ENCODE assay signal across 35 cellular contexts in the genomic region with DNA sequence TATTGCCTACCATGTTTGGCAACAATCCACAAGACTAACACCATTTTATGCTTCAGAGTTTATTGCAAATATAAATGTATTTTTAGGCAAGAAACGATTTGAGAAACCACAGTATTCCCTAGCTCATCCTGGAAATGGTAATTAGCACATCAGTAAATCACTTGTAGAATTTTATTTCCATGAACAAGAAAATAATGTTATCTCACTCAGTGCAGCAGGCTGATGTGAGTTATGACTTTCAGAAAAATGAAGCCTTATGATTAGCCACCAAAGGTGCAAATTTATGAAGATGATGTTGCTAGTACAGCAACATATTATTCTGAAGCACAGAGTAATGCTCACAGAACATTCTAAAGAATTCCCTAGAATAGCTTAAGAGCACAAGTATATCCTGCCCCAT.
"Had no signal": no experiment of that assay in that cellular context is flagged by ENCODE, and none has a peak within 500 bp of the region (broad histone marks: within the 10 kb centered on the region; RNA-seq: fewer than 3 reads in every experiment).

No MANE protein-coding gene starts in this region.

- H3K27ac ChIP-seq: ascending aorta, cardiac muscle cell, colonic mucosa, VCaP had no signal

- H3K4me1 Mint-ChIP-seq: activated B cell treated with CpG ODN at 0.5 μM for 24 hours; activated CD4-positive, alpha-beta T cell treated with anti-CD3 and anti-CD28 coated beads, Interleukin-2, amount 10 ng/mL, durations not matched to agents 24 days and 14 days; activated CD8-positive, alpha-beta memory T cell treated with anti-CD3 and anti-CD28 coated beads, Interleukin-2, amount 10 ng/mL, durations not matched to agents 7 days and 5 days; activated naive CD4-positive, alpha-beta T cell treated with anti-CD3 and anti-CD28 coated beads, Interleukin-2, amount 10 ng/mL, durations not matched to agents 7 days and 5 days; activated naive CD4-positive, alpha-beta T cell treated with anti-CD3 and anti-CD28 coated beads, Interleukin-2, amount 50 U/mL, for 24 hours; activated naive CD8-positive, alpha-beta T cell treated with anti-CD3 and anti-CD28 coated beads, Interleukin-2, amount 10 ng/mL, durations not matched to agents 7 days and 5 days; brain; central memory CD8-positive, alpha-beta T cell had no signal

- H3K4me3 Mint-ChIP-seq: activated B cell treated with CpG ODN at 0.5 μM for 24 hours; activated CD4-positive, alpha-beta memory T cell treated with anti-CD3 and anti-CD28 coated beads for 36 hours; activated CD4-positive, alpha-beta T cell treated with anti-CD3 and anti-CD28 coated beads, Interleukin-2, amount 10 ng/mL, durations not matched to agents 24 days and 14 days; activated CD8-positive, alpha-beta memory T cell treated with anti-CD3 and anti-CD28 coated beads, Interleukin-2, amount 10 ng/mL, durations not matched to agents 7 days and 5 days; activated CD8-positive, alpha-beta T cell treated with anti-CD3 and anti-CD28 coated beads, Interleukin-2, amount 10 ng/mL, durations not matched to agents 7 days and 5 days; activated naive CD4-positive, alpha-beta T cell treated with anti-CD3 and anti-CD28 coated beads, Interleukin-2, amount 10 ng/mL, durations not matched to agents 7 days and 5 days; activated naive CD4-positive, alpha-beta T cell treated with anti-CD3 and anti-CD28 coated beads, Interleukin-2, amount 50 U/mL, for 24 hours; activated naive CD8-positive, alpha-beta T cell; activated naive CD8-positive, alpha-beta T cell treated with anti-CD3 and anti-CD28 coated beads, Interleukin-2, amount 10 ng/mL, durations not matched to agents 7 days and 5 days; activated naive CD8-positive, alpha-beta T cell treated with anti-CD3 and anti-CD28 coated beads, Interleukin-2, amount 50 U/mL, for 24 hours; activated T-cell treated with anti-CD3 and anti-CD28 coated beads, Interleukin-2, amount 50 U/mL, for 24 hours; brain; central memory CD8-positive, alpha-beta T cell; T-helper 2 cell treated with Interferon-gamma antibody and Interleukin-4, amounts not matched to agents 5 μg/mL and 100 μg/mL, for 36 hours had no signal

- H3K4me1 ChIP-seq: ascending aorta, colonic mucosa had no signal

- H3K27ac Mint-ChIP-seq: activated B cell treated with CpG ODN at 0.5 μM for 24 hours; activated CD4-positive, alpha-beta memory T cell treated with anti-CD3 and anti-CD28 coated beads for 36 hours; activated CD4-positive, alpha-beta T cell treated with anti-CD3 and anti-CD28 coated beads, Interleukin-2, amount 10 ng/mL, durations not matched to agents 24 days and 14 days; activated CD8-positive, alpha-beta memory T cell treated with anti-CD3 and anti-CD28 coated beads, Interleukin-2, amount 10 ng/mL, durations not matched to agents 7 days and 5 days; activated CD8-positive, alpha-beta T cell treated with anti-CD3 and anti-CD28 coated beads, Interleukin-2, amount 10 ng/mL, durations not matched to agents 7 days and 5 days; activated naive CD4-positive, alpha-beta T cell treated with anti-CD3 and anti-CD28 coated beads, Interleukin-2, amount 10 ng/mL, durations not matched to agents 7 days and 5 days; activated naive CD4-positive, alpha-beta T cell treated with anti-CD3 and anti-CD28 coated beads, Interleukin-2, amount 50 U/mL, for 24 hours; activated naive CD8-positive, alpha-beta T cell; activated naive CD8-positive, alpha-beta T cell treated with anti-CD3 and anti-CD28 coated beads, Interleukin-2, amount 10 ng/mL, durations not matched to agents 7 days and 5 days; activated naive CD8-positive, alpha-beta T cell treated with anti-CD3 and anti-CD28 coated beads, Interleukin-2, amount 50 U/mL, for 24 hours; activated T-cell treated with anti-CD3 and anti-CD28 coated beads, Interleukin-2, amount 50 U/mL, for 24 hours; activated T-helper 2 cell treated with anti-CD3 and anti-CD28 coated beads, Interferon-gamma antibody, Interleukin-2, Interleukin-4, amounts not matched to agents 10 μg/mL and 5 μg/mL and 100 μg/mL, durations not matched to agents 14 hours and 24 hours and 36 hours; brain; T-helper 2 cell treated with Interferon-gamma antibody and Interleukin-4, amounts not matched to agents 5 μg/mL and 100 μg/mL, for 36 hours had no signal

- H3K9me3 ChIP-seq: ascending aorta, colonic mucosa had no signal

- H3K27me3 ChIP-seq: ascending aorta, cardiac muscle cell, colonic mucosa had no signal

- H3K36me3 Mint-ChIP-seq: activated CD4-positive, alpha-beta memory T cell treated with anti-CD3 and anti-CD28 coated beads for 36 hours; activated CD8-positive, alpha-beta memory T cell treated with anti-CD3 and anti-CD28 coated beads, Interleukin-2, amount 10 ng/mL, durations not matched to agents 7 days and 5 days; activated naive CD4-positive, alpha-beta T cell treated with anti-CD3 and anti-CD28 coated beads, Interleukin-2, amount 10 ng/mL, durations not matched to agents 7 days and 5 days; activated naive CD4-positive, alpha-beta T cell treated with anti-CD3 and anti-CD28 coated beads, Interleukin-2, amount 50 U/mL, for 24 hours; activated naive CD8-positive, alpha-beta T cell; activated naive CD8-positive, alpha-beta T cell treated with anti-CD3 and anti-CD28 coated beads, Interleukin-2, amount 10 ng/mL, durations not matched to agents 7 days and 5 days; brain had no signal

- H3K9me3 Mint-ChIP-seq: activated CD4-positive, alpha-beta T cell treated with anti-CD3 and anti-CD28 coated beads, Interleukin-2, amount 10 ng/mL, durations not matched to agents 24 days and 14 days; activated naive CD4-positive, alpha-beta T cell treated with anti-CD3 and anti-CD28 coated beads, Interleukin-2, amount 10 ng/mL, durations not matched to agents 7 days and 5 days; activated naive CD8-positive, alpha-beta T cell treated with anti-CD3 and anti-CD28 coated beads, Interleukin-2, amount 10 ng/mL, durations not matched to agents 7 days and 5 days; activated T-cell treated with anti-CD3 and anti-CD28 coated beads, Interleukin-2, amount 50 U/mL, for 24 hours; activated T-helper 2 cell treated with anti-CD3 and anti-CD28 coated beads, Interferon-gamma antibody, Interleukin-2, Interleukin-4, amounts not matched to agents 10 μg/mL and 5 μg/mL and 100 μg/mL, durations not matched to agents 14 hours and 24 hours and 36 hours; central memory CD8-positive, alpha-beta T cell; T-helper 2 cell treated with Interferon-gamma antibody and Interleukin-4, amounts not matched to agents 5 μg/mL and 100 μg/mL, for 36 hours had no signal

- H3K4me3 ChIP-seq: ascending aorta, cardiac muscle cell, colonic mucosa had no signal

- DNase-seq: activated B cell treated with CpG ODN at 0.5 μM for 24 hours; activated CD4-positive, alpha-beta memory T cell treated with anti-CD3 and anti-CD28 coated beads for 36 hours; activated CD4-positive, alpha-beta T cell treated with anti-CD3 and anti-CD28 coated beads for 4 hours; activated CD4-positive, alpha-beta T cell treated with anti-CD3 and anti-CD28 coated beads, Interleukin-2, amount 10 ng/mL, durations not matched to agents 24 days and 14 days; activated CD4-positive, alpha-beta T cell treated with anti-CD3 and anti-CD28 coated beads, Interleukin-2, amount 50 U/mL, for 1 hour; activated CD4-positive, alpha-beta T cell treated with anti-CD3 and anti-CD28 coated beads, Interleukin-2, amount 50 U/mL, for 4 hours; activated CD4-positive, CD25-positive, alpha-beta regulatory T cell treated with anti-CD3 and anti-CD28 coated beads, Interleukin-2, amount 50 U/mL, for 72 hours; activated CD8-positive, alpha-beta memory T cell treated with anti-CD3 and anti-CD28 coated beads for 24 hours; activated CD8-positive, alpha-beta memory T cell treated with anti-CD3 and anti-CD28 coated beads, Interleukin-2, amount 10 ng/mL, durations not matched to agents 7 days and 5 days; activated CD8-positive, alpha-beta memory T cell treated with anti-CD3 and anti-CD28 coated beads, Interleukin-2, amount 50 U/mL, for 48 hours; activated CD8-positive, alpha-beta T cell treated with anti-CD3 and anti-CD28 coated beads, Interleukin-2, amount 10 ng/mL, durations not matched to agents 7 days and 5 days; activated effector memory CD4-positive, alpha-beta T cell treated with Interleukin-2 at 50 U/mL for 16 hours; activated gamma-delta T cell; activated naive CD4-positive, alpha-beta T cell treated with anti-CD3 and anti-CD28 coated beads, Interleukin-2, amount 10 ng/mL, durations not matched to agents 7 days and 5 days; activated naive CD4-positive, alpha-beta T cell treated with Interleukin-2 at 50 U/mL for 16 hours; activated naive CD8-positive, alpha-beta T cell treated with anti-CD3 and anti-CD28 coated beads, Interleukin-2, amount 10 ng/mL, durations not matched to agents 7 days and 5 days; activated naive CD8-positive, alpha-beta T cell treated with anti-CD3 and anti-CD28 coated beads, Interleukin-2, amount 50 U/mL, for 24 hours; activated T-cell treated with anti-CD3 and anti-CD28 coated beads, Interleukin-2, amount 50 U/mL, for 24 hours; activated T-cell treated with anti-CD3 and anti-CD28 coated beads, Interleukin-2, amount 50 U/mL, for 48 hours; amygdala; anterior cingulate cortex; caudate nucleus; cerebellar nuclear complex; colonic mucosa; T-helper 2 cell; T-helper 9 cell had no signal

- ATAC-seq: activated CD8-positive, alpha-beta memory T cell treated with anti-CD3 and anti-CD28 coated beads, Interleukin-2, amount 10 ng/mL, durations not matched to agents 7 days and 5 days; activated CD8-positive, alpha-beta T cell treated with anti-CD3 and anti-CD28 coated beads, Interleukin-2, amount 10 ng/mL, durations not matched to agents 7 days and 5 days; activated naive CD8-positive, alpha-beta T cell treated with anti-CD3 and anti-CD28 coated beads, Interleukin-2, amount 50 U/mL, for 24 hours had no signal

- H3K36me3 ChIP-seq: ascending aorta, cardiac muscle cell, colonic mucosa had no signal

- H3K27me3 Mint-ChIP-seq: activated B cell treated with CpG ODN at 0.5 μM for 24 hours; activated CD4-positive, alpha-beta T cell treated with anti-CD3 and anti-CD28 coated beads, Interleukin-2, amount 10 ng/mL, durations not matched to agents 24 days and 14 days; activated naive CD4-positive, alpha-beta T cell treated with anti-CD3 and anti-CD28 coated beads, Interleukin-2, amount 10 ng/mL, durations not matched to agents 7 days and 5 days; activated naive CD4-positive, alpha-beta T cell treated with anti-CD3 and anti-CD28 coated beads, Interleukin-2, amount 50 U/mL, for 24 hours; activated naive CD8-positive, alpha-beta T cell; activated naive CD8-positive, alpha-beta T cell treated with anti-CD3 and anti-CD28 coated beads, Interleukin-2, amount 10 ng/mL, durations not matched to agents 7 days and 5 days; brain; central memory CD8-positive, alpha-beta T cell had no signal
